Comparison of ENCODE assay signal across 15 cellular contexts in genomic region chr12:45379261-45379660, GRCh38.
DNase-seq lines count a peak whose midpoint lies in the region; ATAC-seq and TF ChIP-seq lines count a peak whose summit lies in the region.
"Had no signal": no experiment of that assay in that cellular context is flagged by ENCODE, and none has a peak within 500 bp of the region (broad histone marks: within the 10 kb centered on the region; RNA-seq: fewer than 3 reads in every experiment).

No MANE protein-coding gene starts in this region.

- ATAC-seq in HG02852 (IDR thresholded peaks at IDR 0.05; ENCODE audit: unreplicated experiment) (no peak), HG03469 (IDR thresholded peaks at IDR 0.05; ENCODE audit: unreplicated experiment) (no peak)
- ATAC-seq: activated CD4-positive, CD25-positive, alpha-beta regulatory T cell treated with anti-CD3 and anti-CD28 coated beads, Interleukin-2, amount 50 U/mL, for 24 hours had no signal

- H3K4me3 ChIP-seq in HFF-Myc (replicated peaks; ENCODE audit: low read depth, low read length) = no peak overlapping the region
- no peak overlapping the region for H3K4me3 ChIP-seq in SK-N-SH (ENCODE audit: low read depth in 2 of 2, low read length in 1 of 2)
- no peak overlapping the region for H3K4me3 ChIP-seq in fibroblast of lung (replicated peaks in 1 of 4; ENCODE audit: control extremely low read depth in 1 of 4, insufficient read depth in 1 of 4, low read depth in 3 of 4, low read length in 4 of 4)
- H3K4me3 ChIP-seq in retinal pigment epithelial cell (ENCODE audit: low read length) = no peak overlapping the region
- H3K4me3 ChIP-seq: hepatocyte had no signal

- no peak for TF ChIP-seq CTCF in HFF-Myc (IDR thresholded peaks at IDR 0.05; ENCODE audit: low read depth, low read length, missing control alignments)
- no peak for TF ChIP-seq CTCF in SK-N-SH (IDR thresholded peaks at IDR 0.05)
- no peak for TF ChIP-seq CTCF in fibroblast of lung (conservative IDR thresholded peaks at IDR 0.05 in 1 of 2, IDR thresholded peaks at IDR 0.05 in 1 of 2; ENCODE audit: low read depth in 1 of 2, low read length in 2 of 2)
- TF ChIP-seq CTCF in retinal pigment epithelial cell (conservative IDR thresholded peaks at IDR 0.05; ENCODE audit: low read depth, low read length) = no peak

- intact Hi-C loops in posterior cingulate gyrus (cut with DNase I) = no loop called here

- no peak for TF ChIP-seq EP300 in SK-N-SH (IDR thresholded peaks at IDR 0.05; ENCODE audit: borderline replicate concordance in 1 of 2, low read depth in 1 of 2, low read length in 1 of 2)

- H3K27ac ChIP-seq in SK-N-SH (ENCODE audit: low read depth in 2 of 2, low read length in 1 of 2) (0 out of 4 replicates have a peak overlapping the region, but pooled peaks of 1 of the 2 experiments have one; percentile 28), fibroblast of lung (ENCODE audit: insufficient read depth, low read length) (no peak overlapping the region)
- H3K27ac ChIP-seq: hepatocyte had no signal

- H3K9me2 ChIP-seq in SK-N-SH = no peaks in the 10 kb centered on the region

- H3K27me3 ChIP-seq in SK-N-SH (ENCODE audit: insufficient read depth) = no peaks in the 10 kb centered on the region
- no peaks in the 10 kb centered on the region for H3K27me3 ChIP-seq in fibroblast of lung (ENCODE audit: control insufficient read depth, insufficient read depth, low read length)
- H3K27me3 ChIP-seq: hepatocyte had no signal

- POLR2A ChIA-PET in SK-N-SH (lab: Yijun Ruan, JAX) = no interaction called here

- H3K36me3 ChIP-seq in SK-N-SH (replicated peaks in 1 of 2; ENCODE audit: control insufficient read depth in 1 of 2, insufficient read depth in 2 of 2, low read length in 1 of 2) = peaks cover 23 to 55% of the 10 kb centered on the region in 2 experiments
- H3K36me3 ChIP-seq in fibroblast of lung (ENCODE audit: control insufficient read depth, insufficient read depth, low read length) = no peaks in the 10 kb centered on the region

- peaks cover 22% of the 10 kb centered on the region for H3F3A ChIP-seq in SK-N-SH (replicated peaks; ENCODE audit: insufficient read depth)

- CTCF ChIA-PET in SK-N-SH (lab: Yijun Ruan, JAX) = interaction anchor here (0.7 to 2.7 kb wide), 2 partner anchors 9 to 436 kb away, joined by 3 to 11 read pairs; no protein-coding TSS in a partner anchor

- peaks cover 0 to 18% of the 10 kb centered on the region in 2 experiments; a peak in 2 of 4 replicates for H3K4me1 ChIP-seq in SK-N-SH (ENCODE audit: control insufficient read depth in 1 of 2, insufficient read depth in 2 of 2, low read depth in 1 of 2, low read length in 1 of 2)
- peaks cover 2% of the 10 kb centered on the region for H3K4me1 ChIP-seq in fibroblast of lung (ENCODE audit: control insufficient read depth, extremely low read depth, insufficient read depth, low read length)

- 64% methylated on average over 5 of the region's 5 CpGs for WGBS in SK-N-SH (ENCODE audit: low lambda C conversion rate)

- DNase-seq in HFF-Myc (ENCODE audit: extremely low read depth, low read depth) (peak; percentile 11), SK-N-SH (no peak), fibroblast of lung (ENCODE audit: low read depth in 2 of 2) (peak; percentile 17 to 61), retinal pigment epithelial cell (ENCODE audit: low read depth) (peak; percentile 52), posterior cingulate gyrus (no peak), D341Med (ENCODE audit: low spot score) (no peak)
- DNase-seq: activated naive CD4-positive, alpha-beta T cell treated with anti-CD3 and anti-CD28 coated beads for 36 hours; C1 segment of cervical spinal cord; central memory CD4-positive, alpha-beta T cell; NCI-H526 treated with DMSO at 0.1 percent for 48 hours; stimulated activated CD4-positive, alpha-beta T cell treated with anti-CD3 and anti-CD28 coated beads, Interleukin-15, amount 100 ng/mL, for 24 hours had no signal

- H3K9me3 ChIP-seq in SK-N-SH (no peaks in the 10 kb centered on the region), fibroblast of lung (ENCODE audit: control insufficient read depth, insufficient read depth, low read depth, low read length) (no peaks in the 10 kb centered on the region)

- H3K79me2 ChIP-seq in SK-N-SH (ENCODE audit: insufficient read depth) (no peaks in the 10 kb centered on the region), fibroblast of lung (ENCODE audit: control insufficient read depth, insufficient read depth, low read length) (no peaks in the 10 kb centered on the region)
- H3K79me2 ChIP-seq: hepatocyte had no signal

- no peak for TF ChIP-seq RAD21 in SK-N-SH (IDR thresholded peaks at IDR 0.05; ENCODE audit: low read length)

- H3K9ac ChIP-seq in SK-N-SH (no peak overlapping the region), fibroblast of lung (ENCODE audit: insufficient read depth, low read length) (no peak overlapping the region)

- H4K20me1 ChIP-seq in SK-N-SH (ENCODE audit: insufficient read depth) (no peaks in the 10 kb centered on the region), fibroblast of lung (ENCODE audit: control insufficient read depth, extremely low read depth, insufficient read depth, low read length) (no peaks in the 10 kb centered on the region)

- H3K4me2 ChIP-seq in SK-N-SH (no peak overlapping the region), fibroblast of lung (ENCODE audit: extremely low read depth, insufficient read depth, low read length) (no peak overlapping the region)
- H3K4me2 ChIP-seq: hepatocyte had no signal

- H2AFZ ChIP-seq in SK-N-SH (ENCODE audit: low read depth) (no peak overlapping the region), fibroblast of lung (ENCODE audit: low read length) (no peak overlapping the region)
- H2AFZ ChIP-seq: hepatocyte had no signal

TF ChIP-seq in SK-N-SH, 30 proteins besides CTCF, POLR2A, EP300 and RAD21:
- TF ChIP-seq RXRA (IDR thresholded peaks at IDR 0.05; ENCODE audit: borderline replicate concordance, low read depth) (no peak), TCF12 (IDR thresholded peaks at IDR 0.05) (peak; percentile 32; the same call in 1 of the 2 replicates), TEAD4 (IDR thresholded peaks at IDR 0.05; ENCODE audit: borderline replicate concordance, insufficient read depth) (no peak), FOSL2 (IDR thresholded peaks at IDR 0.05; ENCODE audit: borderline replicate concordance, low read depth) (peak; percentile 12; the same call in 1 of the 2 replicates), CHD2 (IDR thresholded peaks at IDR 0.05; ENCODE audit: low read length, partially characterized antibody) (no peak), NFIC (IDR thresholded peaks at IDR 0.05; ENCODE audit: borderline replicate concordance) (peak; percentile 90), SIN3A (IDR thresholded peaks at IDR 0.05; ENCODE audit: borderline replicate concordance, low read depth, low read length) (no peak), JUND (IDR thresholded peaks at IDR 0.05) (0 out of 2 replicates have a peak, but pooled peaks have one; percentile 29)
- TF ChIP-seq, protein P1, sequence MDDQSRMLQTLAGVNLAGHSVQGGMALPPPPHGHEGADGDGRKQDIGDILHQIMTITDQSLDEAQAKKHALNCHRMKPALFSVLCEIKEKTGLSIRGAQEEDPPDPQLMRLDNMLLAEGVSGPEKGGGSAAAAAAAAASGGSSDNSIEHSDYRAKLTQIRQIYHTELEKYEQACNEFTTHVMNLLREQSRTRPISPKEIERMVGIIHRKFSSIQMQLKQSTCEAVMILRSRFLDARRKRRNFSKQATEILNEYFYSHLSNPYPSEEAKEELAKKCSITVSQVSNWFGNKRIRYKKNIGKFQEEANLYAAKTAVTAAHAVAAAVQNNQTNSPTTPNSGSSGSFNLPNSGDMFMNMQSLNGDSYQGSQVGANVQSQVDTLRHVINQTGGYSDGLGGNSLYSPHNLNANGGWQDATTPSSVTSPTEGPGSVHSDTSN (IDR thresholded peaks at IDR 0.05) = no peak
- TF ChIP-seq, protein P2, sequence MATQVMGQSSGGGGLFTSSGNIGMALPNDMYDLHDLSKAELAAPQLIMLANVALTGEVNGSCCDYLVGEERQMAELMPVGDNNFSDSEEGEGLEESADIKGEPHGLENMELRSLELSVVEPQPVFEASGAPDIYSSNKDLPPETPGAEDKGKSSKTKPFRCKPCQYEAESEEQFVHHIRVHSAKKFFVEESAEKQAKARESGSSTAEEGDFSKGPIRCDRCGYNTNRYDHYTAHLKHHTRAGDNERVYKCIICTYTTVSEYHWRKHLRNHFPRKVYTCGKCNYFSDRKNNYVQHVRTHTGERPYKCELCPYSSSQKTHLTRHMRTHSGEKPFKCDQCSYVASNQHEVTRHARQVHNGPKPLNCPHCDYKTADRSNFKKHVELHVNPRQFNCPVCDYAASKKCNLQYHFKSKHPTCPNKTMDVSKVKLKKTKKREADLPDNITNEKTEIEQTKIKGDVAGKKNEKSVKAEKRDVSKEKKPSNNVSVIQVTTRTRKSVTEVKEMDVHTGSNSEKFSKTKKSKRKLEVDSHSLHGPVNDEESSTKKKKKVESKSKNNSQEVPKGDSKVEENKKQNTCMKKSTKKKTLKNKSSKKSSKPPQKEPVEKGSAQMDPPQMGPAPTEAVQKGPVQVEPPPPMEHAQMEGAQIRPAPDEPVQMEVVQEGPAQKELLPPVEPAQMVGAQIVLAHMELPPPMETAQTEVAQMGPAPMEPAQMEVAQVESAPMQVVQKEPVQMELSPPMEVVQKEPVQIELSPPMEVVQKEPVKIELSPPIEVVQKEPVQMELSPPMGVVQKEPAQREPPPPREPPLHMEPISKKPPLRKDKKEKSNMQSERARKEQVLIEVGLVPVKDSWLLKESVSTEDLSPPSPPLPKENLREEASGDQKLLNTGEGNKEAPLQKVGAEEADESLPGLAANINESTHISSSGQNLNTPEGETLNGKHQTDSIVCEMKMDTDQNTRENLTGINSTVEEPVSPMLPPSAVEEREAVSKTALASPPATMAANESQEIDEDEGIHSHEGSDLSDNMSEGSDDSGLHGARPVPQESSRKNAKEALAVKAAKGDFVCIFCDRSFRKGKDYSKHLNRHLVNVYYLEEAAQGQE (IDR thresholded peaks at IDR 0.05; ENCODE audit: low read depth, low read length) = no peak

Comparison
In these comparisons a context has a peak if more than half of its experiments do, and no peak if none do; other contexts are left out.
1. DNase-seq: peak in HFF-Myc (single experiment), fibroblast of lung (2 of 2) and retinal pigment epithelial cell (single experiment); none in SK-N-SH (single experiment), posterior cingulate gyrus (0 of 10) and D341Med (single experiment).